ENCODE assay signal across 8 cellular contexts in the genomic region with DNA sequence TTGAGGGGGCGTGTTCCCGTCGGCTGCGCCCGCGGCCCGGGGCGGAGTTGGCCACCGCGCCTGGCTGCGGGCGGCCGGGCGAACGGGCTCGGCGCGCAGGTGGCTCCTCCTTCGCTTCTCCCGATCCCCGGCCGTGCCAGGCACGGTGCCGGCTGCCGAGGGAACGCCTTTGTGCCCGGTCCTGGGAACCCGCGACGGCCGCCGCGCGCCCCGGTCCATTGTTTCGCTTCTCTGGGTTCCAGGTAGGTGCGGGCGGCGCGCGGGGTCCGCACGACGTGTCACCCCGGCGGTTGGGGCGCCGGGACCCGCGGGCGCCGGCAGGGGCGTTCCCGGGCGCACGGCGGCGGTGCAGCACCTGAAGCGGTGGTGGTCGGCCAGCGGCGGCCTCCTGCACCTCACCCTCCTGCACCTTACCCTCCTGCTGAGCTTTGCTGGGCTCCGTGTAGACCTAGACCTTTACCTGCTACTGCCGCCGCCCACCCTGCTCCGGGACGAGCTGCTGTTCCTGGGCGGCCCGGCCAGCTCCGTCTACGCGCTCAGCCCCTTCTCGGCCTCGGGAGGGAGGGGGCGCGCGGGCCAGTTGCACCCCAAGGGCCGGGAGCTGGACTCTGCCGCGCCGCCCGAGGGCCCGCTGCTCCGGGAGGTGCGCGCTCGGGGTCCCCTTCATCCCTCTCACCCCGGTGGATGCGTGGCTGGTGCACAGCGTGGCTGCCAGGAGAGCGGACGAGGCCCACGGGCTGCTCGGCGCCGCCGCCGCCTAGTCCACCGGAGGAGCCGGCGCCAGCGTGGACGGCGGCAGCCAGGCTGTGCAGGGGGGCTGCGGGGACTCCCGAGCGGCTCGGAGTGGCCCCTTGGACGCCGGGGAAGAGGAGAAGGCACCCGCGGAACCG.
A peak's percentile ranks its signal among the peaks of the same experiment; 100 is the strongest.
DNase-seq lines count a peak whose midpoint lies in the region; ATAC-seq, FAIRE-seq and TF ChIP-seq lines count a peak whose summit lies in the region.

No MANE protein-coding gene starts in this region.

- H3K36me3 ChIP-seq in bronchial epithelial cell (ENCODE audit: control insufficient read depth, insufficient read depth, low read length) (no peaks in the 10 kb centered on the region), thoracic aorta (no peaks in the 10 kb centered on the region)

- CTCF ChIA-PET in Calu3 (lab: Charles Lee), result no interaction called here

- H3K27ac ChIP-seq in thoracic aorta, result no peak overlapping the region

- H3K9me3 ChIP-seq in thoracic aorta, result no peaks in the 10 kb centered on the region

- no peaks in the 10 kb centered on the region for H3K9me3 Mint-ChIP-seq in Calu3 (ENCODE audit: low read depth, unreplicated experiment)

- TF ChIP-seq CTCF in Calu3 (IDR thresholded peaks at IDR 0.05; ENCODE audit: unreplicated experiment), result no peak
- no peak for TF ChIP-seq CTCF in bronchial epithelial cell (IDR thresholded peaks at IDR 0.05; ENCODE audit: insufficient read depth, low read length, severe bottlenecking)
- TF ChIP-seq CTCF in thoracic aorta (IDR thresholded peaks at IDR 0.05), result no peak

- no peaks in the 10 kb centered on the region for H3K27me3 Mint-ChIP-seq in Calu3 (ENCODE audit: unreplicated experiment)

- FAIRE-seq in bronchial epithelial cell (lab: Jason Lieb, UNC), result no peak

- peaks cover 13% of the 10 kb centered on the region for H3K36me3 Mint-ChIP-seq in Calu3 (ENCODE audit: insufficient read depth, unreplicated experiment)

- ATAC-seq in thoracic aorta (ENCODE audit: insufficient number of reproducible peaks, low FRiP score, low read depth) (no peak), HG02759 (IDR thresholded peaks at IDR 0.05; ENCODE audit: unreplicated experiment) (no peak)

- H3K27ac Mint-ChIP-seq in Calu3 (ENCODE audit: unreplicated experiment), result no peak overlapping the region

- peaks cover 10% of the 10 kb centered on the region for H3K4me1 Mint-ChIP-seq in Calu3 (ENCODE audit: low read depth, unreplicated experiment)

- H3K27me3 ChIP-seq in bronchial epithelial cell (ENCODE audit: control insufficient read depth, insufficient read depth, low read length), result no peaks in the 10 kb centered on the region
- no peaks in the 10 kb centered on the region for H3K27me3 ChIP-seq in thoracic aorta (replicated peaks; ENCODE audit: insufficient read depth)

- H3K4me3 Mint-ChIP-seq in Calu3 (ENCODE audit: low read depth, unreplicated experiment), result peak overlapping the region; percentile 66

- BruUV-seq in Calu3 (replicated peaks; lab: Mats Ljungman, UMichigan), result no TSS peak

- DNase-seq in Calu3, result peak; percentile 69
- DNase-seq in NCI-H1930 (lab: John Stamatoyannopoulos, UW), result peak; percentile 5 to 11
- DNase-seq in bronchial epithelial cell (ENCODE audit: low read depth), result no peak
- DNase-seq in kidney tubule cell (ENCODE audit: low spot score), result peak; percentile 22
- no peak for DNase-seq in thoracic aorta (ENCODE audit: low spot score)
- no peak for DNase-seq in cerebellar cortex (ENCODE audit: low spot score)
- no peak for DNase-seq in NCI-H2107 (lab: John Stamatoyannopoulos, UW)

- peaks cover 0 to 15% of the 10 kb centered on the region in 2 donors for H3K4me1 ChIP-seq in thoracic aorta (ENCODE audit: control insufficient read depth in 1 of 2, low read depth in 2 of 2)

- intact Hi-C loops in Calu3 (cut with micrococcal nuclease; ENCODE audit: unreplicated experiment), result no loop called here

- peak overlapping the region; percentile 32 for H3K4me3 ChIP-seq in bronchial epithelial cell (ENCODE audit: low read depth, low read length)
- peak overlapping the region; percentile 78 for H3K4me3 ChIP-seq in thoracic aorta

Comparison
In these comparisons a context has a peak if more than half of its experiments do, and no peak if none do; other contexts are left out.
1. DNase-seq: peak in Calu3 (single experiment), NCI-H1930 (2 of 2) and kidney tubule cell (single experiment); none in bronchial epithelial cell (single experiment), thoracic aorta (single experiment), cerebellar cortex (single experiment) and NCI-H2107 (single experiment).